27 cellular contexts compared by ENCODE assay signal in genomic region chr17:14149751-14150150, GRCh38.
"Had no signal": no experiment of that assay in that cellular context is flagged by ENCODE, and none has a peak within 500 bp of the region (broad histone marks: within the 10 kb centered on the region; RNA-seq: fewer than 3 reads in every experiment).

No MANE protein-coding gene starts in this region.

- H3K27ac ChIP-seq: adrenal gland, brain microvascular endothelial cell, epithelial cell of prostate, gastroesophageal sphincter, hepatocyte, ovary, prostate gland, skin epidermis, thoracic aorta, upper lobe of right lung had no signal

- H3K27me3 Mint-ChIP-seq: activated B cell treated with CpG ODN at 0.5 μM for 24 hours; activated CD4-positive, alpha-beta T cell treated with anti-CD3 and anti-CD28 coated beads for 36 hours; activated naive CD8-positive, alpha-beta T cell treated with anti-CD3 and anti-CD28 coated beads for 36 hours; naive thymus-derived CD4-positive, alpha-beta T cell; stimulated activated naive CD8-positive, alpha-beta T cell treated with anti-CD3 and anti-CD28 coated beads, Interleukin-15, Interleukin-2, amounts not matched to agents 100 ng/mL and 50 ng/mL, for 24 hours had no signal

- H3K4me1 ChIP-seq: adrenal gland, prostate gland had no signal

- DNase-seq: activated B cell treated with CpG ODN at 0.5 μM for 24 hours; activated CD4-positive, alpha-beta T cell treated with anti-CD3 and anti-CD28 coated beads for 36 hours; activated CD4-positive, alpha-beta T cell treated with anti-CD3 and anti-CD28 coated beads, Interleukin-2, amount 50 U/mL, for 4 hours; activated effector memory CD4-positive, alpha-beta T cell treated with Interleukin-2 at 50 U/mL for 16 hours; activated naive CD4-positive, alpha-beta T cell treated with anti-CD3 and anti-CD28 coated beads for 36 hours; activated naive CD8-positive, alpha-beta T cell treated with anti-CD3 and anti-CD28 coated beads for 36 hours; adrenal gland; brain microvascular endothelial cell; cortex of kidney; effector CD4-positive, alpha-beta T cell; left cardiac atrium; mammary epithelial cell; naive thymus-derived CD4-positive, alpha-beta T cell; ovary; retina; stimulated activated CD4-positive, alpha-beta T cell treated with anti-CD3 and anti-CD28 coated beads, Interleukin-4, amount 100 ng/mL, for 24 hours; T-helper 2 cell; upper lobe of right lung had no signal

- H3K36me3 ChIP-seq: adrenal gland, brain microvascular endothelial cell, gastroesophageal sphincter, ovary, prostate gland, thoracic aorta, upper lobe of right lung had no signal

- H3K36me3 Mint-ChIP-seq: stimulated activated effector memory CD8-positive, alpha-beta T cell treated with anti-CD3 and anti-CD28 coated beads, Interleukin-12 subunit alpha, Interleukin-12 subunit beta, amount 100 ng/mL, for 72 hours had no signal

- H3K4me1 Mint-ChIP-seq: activated B cell treated with CpG ODN at 0.5 μM for 24 hours had no signal

- H3K27ac Mint-ChIP-seq: activated B cell treated with CpG ODN at 0.5 μM for 24 hours; activated CD4-positive, alpha-beta T cell treated with anti-CD3 and anti-CD28 coated beads for 36 hours; activated naive CD4-positive, alpha-beta T cell treated with anti-CD3 and anti-CD28 coated beads for 36 hours; activated naive CD8-positive, alpha-beta T cell treated with anti-CD3 and anti-CD28 coated beads for 36 hours; mesothelial cell of epicardium; stimulated activated effector memory CD8-positive, alpha-beta T cell treated with anti-CD3 and anti-CD28 coated beads, Interleukin-12 subunit alpha, Interleukin-12 subunit beta, amount 100 ng/mL, for 72 hours; stimulated activated naive CD8-positive, alpha-beta T cell treated with anti-CD3 and anti-CD28 coated beads, Interleukin-15, Interleukin-2, amounts not matched to agents 100 ng/mL and 50 ng/mL, for 24 hours had no signal

- H3K4me3 ChIP-seq: adrenal gland, gastroesophageal sphincter, hepatocyte, ovary, prostate gland, skin epidermis, thoracic aorta, upper lobe of right lung had no signal

- H3K9me3 ChIP-seq: adrenal gland, gastroesophageal sphincter, ovary, prostate gland, thoracic aorta, upper lobe of right lung had no signal

- H3K4me3 Mint-ChIP-seq: activated B cell treated with CpG ODN at 0.5 μM for 24 hours; activated CD4-positive, alpha-beta T cell treated with anti-CD3 and anti-CD28 coated beads for 36 hours; activated naive CD4-positive, alpha-beta T cell treated with anti-CD3 and anti-CD28 coated beads for 36 hours; activated naive CD8-positive, alpha-beta T cell treated with anti-CD3 and anti-CD28 coated beads for 36 hours; mesothelial cell of epicardium; naive thymus-derived CD4-positive, alpha-beta T cell; stimulated activated effector memory CD8-positive, alpha-beta T cell treated with anti-CD3 and anti-CD28 coated beads, Interleukin-12 subunit alpha, Interleukin-12 subunit beta, amount 100 ng/mL, for 72 hours; stimulated activated naive CD8-positive, alpha-beta T cell treated with anti-CD3 and anti-CD28 coated beads, Interleukin-15, Interleukin-2, amounts not matched to agents 100 ng/mL and 50 ng/mL, for 24 hours had no signal

- H3K27me3 ChIP-seq: adrenal gland, brain microvascular endothelial cell, gastroesophageal sphincter, hepatocyte, ovary, upper lobe of right lung had no signal
